Comparison of ENCODE assay signal across 10 cellular contexts in genomic region chr5:172164773-172165212, GRCh38. TPM values are rescaled to one million over a fixed set of nuclear protein-coding genes. Genes with fewer than 3 reads are reported as not detected.
DNase-seq lines count a peak whose midpoint lies in the region; ATAC-seq, FAIRE-seq and TF ChIP-seq lines count a peak whose summit lies in the region.
"Had no signal": no experiment of that assay in that cellular context is flagged by ENCODE, and none has a peak within 500 bp of the region (broad histone marks: within the 10 kb centered on the region; RNA-seq: fewer than 3 reads in every experiment).

No MANE protein-coding gene starts in this region.

- H3K18ac ChIP-seq in trophoblast cell (ENCODE audit: low read length) = peak overlapping the region; percentile 43

- TF ChIP-seq EP300 in ovary (IDR thresholded peaks at IDR 0.05) = no peak

- H3K4me3 ChIP-seq in CD8-positive, alpha-beta T cell (ENCODE audit: low read depth, low read length) = no peak overlapping the region
- no peak overlapping the region for H3K4me3 ChIP-seq in right cardiac atrium (ENCODE audit: low read length)
- H3K4me3 ChIP-seq in trophoblast cell (ENCODE audit: low read depth, low read length) = no peak overlapping the region
- no peak overlapping the region for H3K4me3 ChIP-seq in ovary

- H4K8ac ChIP-seq in trophoblast cell (ENCODE audit: low read depth, low read length) = no peak overlapping the region

- POLR2A ChIA-PET in CD8-positive, alpha-beta T cell (lab: Charles Lee) = interaction anchor here (0.9 to 2.3 kb wide), 3 partner anchors 8 to 11 kb away, joined by 3 to 11 read pairs (median 5); no protein-coding TSS in a partner anchor

- no peaks in the 10 kb centered on the region for H3K9me3 ChIP-seq in CD8-positive, alpha-beta T cell (ENCODE audit: low read length)
- H3K9me3 ChIP-seq in right cardiac atrium (ENCODE audit: control insufficient read depth, low read length) (no peaks in the 10 kb centered on the region), trophoblast cell (ENCODE audit: insufficient read depth, low read depth, low read length) (no peaks in the 10 kb centered on the region), ovary (no peaks in the 10 kb centered on the region)

- H2AFZ ChIP-seq in trophoblast cell (ENCODE audit: insufficient read depth, low read length, poor library complexity) = peak overlapping the region; percentile 44

- H3K36me3 Mint-ChIP-seq in CD8-positive, alpha-beta T cell = peaks cover 63% of the 10 kb centered on the region

- H3K4me1 ChIP-seq in CD8-positive, alpha-beta T cell (ENCODE audit: insufficient read depth, low read length) = peaks cover 93% of the 10 kb centered on the region
- H3K4me1 ChIP-seq in right cardiac atrium (ENCODE audit: control insufficient read depth, insufficient read depth, low read length) (peaks cover 26% of the 10 kb centered on the region), trophoblast cell (ENCODE audit: control insufficient read depth in 1 of 2, insufficient read depth in 2 of 2, low read length in 2 of 2) (peaks cover 12 to 18% of the 10 kb centered on the region in 2 experiments), ovary (ENCODE audit: insufficient read depth) (no peaks in the 10 kb centered on the region)
- H3K4me1 ChIP-seq: foreskin keratinocyte had no signal

- H4K91ac ChIP-seq in trophoblast cell (ENCODE audit: low read depth, low read length) = no peak overlapping the region

- no peak for TF ChIP-seq POLR2A in ovary (IDR thresholded peaks at IDR 0.05)
- TF ChIP-seq POLR2A in H54 (IDR thresholded peaks at IDR 0.05; ENCODE audit: low read depth, low read length) = no peak

- intact Hi-C loops in CD8-positive, alpha-beta T cell (cut with DNase I, micrococcal nuclease) = no loop called here
- intact Hi-C loops in right cardiac atrium (cut with DNase I) = no loop called here
- intact Hi-C loops in ovary (cut with DNase I) = no loop called here

- TF ChIP-seq CTCF in CD8-positive, alpha-beta T cell (IDR thresholded peaks at IDR 0.05) = no peak
- no peak for TF ChIP-seq CTCF in D721Med (IDR thresholded peaks at IDR 0.05; ENCODE audit: insufficient read depth, missing control alignments)
- TF ChIP-seq CTCF in ovary (IDR thresholded peaks at IDR 0.05) = no peak

- WGBS in right cardiac atrium = 29% methylated on average over 13 of the region's 13 CpGs
- no CpG with 5 or more reads among the region's 13 CpGs for WGBS in trophoblast cell (ENCODE audit: extremely low coverage, insufficient coverage, insufficient read length)
- WGBS in ovary, 3 donors = 53 to 62% (median 57%) methylated on average over 13 of the region's 13 CpGs

- H4K12ac ChIP-seq in trophoblast cell (ENCODE audit: low read depth, low read length) = no peak overlapping the region

- H2BK120ac ChIP-seq in trophoblast cell (ENCODE audit: insufficient read depth, low read length, poor library complexity) = no peak overlapping the region

- H3K27ac Mint-ChIP-seq in CD8-positive, alpha-beta T cell = peak overlapping the region; percentile 79

- H3K9me3 Mint-ChIP-seq in CD8-positive, alpha-beta T cell = no peaks in the 10 kb centered on the region

- no peak for DNase-seq in CD8-positive, alpha-beta T cell
- DNase-seq in anterior cingulate cortex (lab: John Stamatoyannopoulos, UW) (peak in 42 of 58 donors; percentile 10 to 77 (median 46)), right cardiac atrium (peak; percentile 77 to 86 (median 82)), trophoblast cell (no peak), NCI-H2227 treated with DMSO at 0.1 percent for 48 hours (lab: John Stamatoyannopoulos, UW) (no peak), D721Med (ENCODE audit: insufficient read length, low spot score) (no peak), ovary (no peak), H54 (ENCODE audit: insufficient read length, low spot score) (no peak)
- DNase-seq: foreskin keratinocyte; stimulated activated CD4-positive, alpha-beta T cell treated with anti-CD3 and anti-CD28 coated beads, Interleukin-15, amount 100 ng/mL, for 24 hours had no signal

- H3K4me2 ChIP-seq in trophoblast cell (ENCODE audit: low read length) = no peak overlapping the region

- no peak overlapping the region for H2BK12ac ChIP-seq in trophoblast cell (ENCODE audit: low read length)

- no peaks in the 10 kb centered on the region for H3K27me3 Mint-ChIP-seq in CD8-positive, alpha-beta T cell (ENCODE audit: low read depth)

- CTCF ChIA-PET in CD8-positive, alpha-beta T cell (lab: Charles Lee) = interaction anchor here (0.9 to 1.2 kb wide), 3 partner anchors 8 to 252 kb away, joined by 3 to 5 read pairs (median 4); no protein-coding TSS in a partner anchor

- no peak overlapping the region for H2BK5ac ChIP-seq in trophoblast cell (ENCODE audit: low read depth, low read length, poor library complexity)

- H3K4ac ChIP-seq in trophoblast cell (ENCODE audit: low read depth, low read length) = peak overlapping the region; percentile 51

- peaks cover 6% of the 10 kb centered on the region for H3K79me2 ChIP-seq in trophoblast cell (ENCODE audit: control insufficient read depth, insufficient read depth, low read length, poor library complexity)

- no peak overlapping the region for H3K23ac ChIP-seq in trophoblast cell (ENCODE audit: low read length)

- H3K27me3 ChIP-seq in CD8-positive, alpha-beta T cell (ENCODE audit: insufficient read depth, low read length) = no peaks in the 10 kb centered on the region
- H3K27me3 ChIP-seq in right cardiac atrium (ENCODE audit: control insufficient read depth, insufficient read depth) = no peaks in the 10 kb centered on the region
- no peaks in the 10 kb centered on the region for H3K27me3 ChIP-seq in trophoblast cell (ENCODE audit: insufficient read depth, low read length)
- H3K27me3 ChIP-seq in ovary = no peaks in the 10 kb centered on the region
- H3K27me3 ChIP-seq: foreskin keratinocyte had no signal

- H3K79me1 ChIP-seq in trophoblast cell (ENCODE audit: low read length) = no peaks in the 10 kb centered on the region

- no peak overlapping the region for H3K14ac ChIP-seq in trophoblast cell (ENCODE audit: low read length)

- no peak overlapping the region for H2AK5ac ChIP-seq in trophoblast cell (ENCODE audit: low read length)

- no peak for FAIRE-seq in D721Med (lab: Jason Lieb, UNC)
- no peak for FAIRE-seq in H54 (lab: Jason Lieb, UNC)

- no peak for ATAC-seq in CD8-positive, alpha-beta T cell
- ATAC-seq in right cardiac atrium = peak; percentile 80 to 88
- ATAC-seq: foreskin keratinocyte had no signal

- H3K4me1 Mint-ChIP-seq in CD8-positive, alpha-beta T cell (ENCODE audit: low read depth) = peaks cover 82% of the 10 kb centered on the region

- no peak overlapping the region for H3K4me3 Mint-ChIP-seq in CD8-positive, alpha-beta T cell

- H3K27ac ChIP-seq in CD8-positive, alpha-beta T cell (ENCODE audit: low read depth, low read length) = no peak overlapping the region
- peak overlapping the region; percentile 52 for H3K27ac ChIP-seq in right cardiac atrium (ENCODE audit: low read length)
- no peak overlapping the region for H3K27ac ChIP-seq in trophoblast cell (ENCODE audit: low read depth, low read length)
- H3K27ac ChIP-seq in ovary = no peak overlapping the region
- H3K27ac ChIP-seq: foreskin keratinocyte had no signal

- peaks cover 20% of the 10 kb centered on the region for H3K36me3 ChIP-seq in CD8-positive, alpha-beta T cell (ENCODE audit: insufficient read depth, low read length)
- peaks cover 2 to 5% of the 10 kb centered on the region in 2 experiments for H3K36me3 ChIP-seq in trophoblast cell (ENCODE audit: control insufficient read depth in 1 of 2, insufficient read depth in 2 of 2, low read length in 2 of 2)
- H3K36me3 ChIP-seq in ovary = no peaks in the 10 kb centered on the region

- no peak overlapping the region for H3K9ac ChIP-seq in trophoblast cell (ENCODE audit: low read length)

RNA-seq across cellular contexts. Expression of gene STK10, which starts 23.2 kb away (rescaled TPM):
- total RNA-seq in CD8-positive, alpha-beta T cell = 100 to 1,000 TPM; 172 to 182 TPM
- total RNA-seq in right cardiac atrium = 10 to 100 TPM; 10.1 to 15.7 (median 11.3) TPM
- 6.1 TPM for polyA plus RNA-seq in right cardiac atrium
- 29.6 and 30.3 TPM in 2 replicates for polyA plus RNA-seq in trophoblast cell (2013)
- 10 to 100 TPM in 4 of 7 donors, 1 to 10 TPM in 3; 7.6 to 15.5 (median 10.0) TPM for total RNA-seq in ovary
- 1 to 10 TPM; 5.4 to 8.9 TPM for polyA plus RNA-seq in ovary

RNA-seq across cellular contexts. Expression of gene EFCAB9, which starts 29.2 kb away (rescaled TPM):
- not detected for total RNA-seq in CD8-positive, alpha-beta T cell
- total RNA-seq in right cardiac atrium (not detected), ovary (not detected)
- polyA plus RNA-seq in right cardiac atrium (not detected), ovary (not detected)
- not detected in 2 replicates for polyA plus RNA-seq in trophoblast cell (2013)
- total RNA-seq: foreskin keratinocyte had no signal
- polyA plus RNA-seq: foreskin keratinocyte had no signal

Comparison
In these comparisons a context has a peak if more than half of its experiments do, and no peak if none do; other contexts are left out.
1. DNase-seq: peak in anterior cingulate cortex (42 of 58) and right cardiac atrium (3 of 3); none in CD8-positive, alpha-beta T cell (0 of 7), trophoblast cell (0 of 2), NCI-H2227 treated with DMSO at 0.1 percent for 48 hours (single experiment), D721Med (single experiment), ovary (0 of 5) and H54 (single experiment).
2. RNA of gene STK10, which starts 23.2 kb away (total RNA-seq): 172 to 182 TPM in CD8-positive, alpha-beta T cell; 10.1 to 15.7 TPM in right cardiac atrium and 7.6 to 15.5 TPM in ovary; every median in the first group is over 10 times any median in the second.